1 cellular context compared by ENCODE assay signal in the genomic region with DNA sequence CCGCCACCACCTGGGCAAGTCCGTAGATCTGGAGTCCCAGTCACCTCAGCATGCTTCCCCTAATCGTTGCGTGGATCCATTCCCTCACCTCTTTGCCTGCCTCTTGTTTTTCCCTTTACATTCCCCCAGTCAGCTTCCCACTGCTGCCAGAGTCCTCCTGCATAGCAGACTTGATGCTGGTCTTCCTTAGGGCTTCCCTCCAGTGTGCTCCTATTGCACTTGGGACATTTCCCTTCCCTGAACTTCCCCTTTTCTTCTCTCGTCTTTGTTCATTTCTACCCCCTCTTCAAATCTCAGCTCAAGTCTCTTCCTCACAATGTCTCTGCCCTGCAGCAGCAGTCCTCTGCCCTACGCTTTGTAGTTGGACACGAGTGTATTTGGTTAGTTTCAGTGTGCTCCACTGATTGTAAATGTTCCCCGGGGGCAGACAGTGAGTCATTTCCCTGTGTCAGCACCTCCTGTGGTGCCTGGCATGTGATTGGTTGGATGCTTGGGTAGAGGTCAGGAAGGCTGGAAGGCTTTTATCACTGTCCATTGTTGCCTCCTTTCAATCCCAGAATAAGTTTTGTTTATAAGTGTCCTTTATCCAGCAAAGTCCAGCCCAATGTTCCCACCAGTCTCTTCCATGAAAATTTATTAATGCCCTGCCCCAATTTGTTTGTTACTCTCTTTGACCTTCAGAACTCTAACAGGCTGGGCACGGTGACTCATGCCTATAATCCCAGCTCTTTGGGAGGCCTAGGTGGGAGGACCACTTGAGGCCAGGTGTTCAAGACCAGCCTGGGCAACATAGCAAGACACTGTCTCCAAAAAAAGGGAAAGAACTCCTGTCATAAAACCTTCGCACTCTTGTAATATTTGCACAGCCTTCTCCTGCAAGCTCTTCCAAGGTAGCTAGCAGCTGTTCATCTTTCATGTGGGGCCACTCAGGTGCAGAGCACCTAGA.
TF ChIP-seq lines count a peak whose summit lies in the region.

No MANE protein-coding gene starts in this region.

TF ChIP-seq in GM23338, 12 proteins besides CTCF, POLR2A, EP300 and RAD21 (continued from another document):
- TF ChIP-seq, protein P1, sequence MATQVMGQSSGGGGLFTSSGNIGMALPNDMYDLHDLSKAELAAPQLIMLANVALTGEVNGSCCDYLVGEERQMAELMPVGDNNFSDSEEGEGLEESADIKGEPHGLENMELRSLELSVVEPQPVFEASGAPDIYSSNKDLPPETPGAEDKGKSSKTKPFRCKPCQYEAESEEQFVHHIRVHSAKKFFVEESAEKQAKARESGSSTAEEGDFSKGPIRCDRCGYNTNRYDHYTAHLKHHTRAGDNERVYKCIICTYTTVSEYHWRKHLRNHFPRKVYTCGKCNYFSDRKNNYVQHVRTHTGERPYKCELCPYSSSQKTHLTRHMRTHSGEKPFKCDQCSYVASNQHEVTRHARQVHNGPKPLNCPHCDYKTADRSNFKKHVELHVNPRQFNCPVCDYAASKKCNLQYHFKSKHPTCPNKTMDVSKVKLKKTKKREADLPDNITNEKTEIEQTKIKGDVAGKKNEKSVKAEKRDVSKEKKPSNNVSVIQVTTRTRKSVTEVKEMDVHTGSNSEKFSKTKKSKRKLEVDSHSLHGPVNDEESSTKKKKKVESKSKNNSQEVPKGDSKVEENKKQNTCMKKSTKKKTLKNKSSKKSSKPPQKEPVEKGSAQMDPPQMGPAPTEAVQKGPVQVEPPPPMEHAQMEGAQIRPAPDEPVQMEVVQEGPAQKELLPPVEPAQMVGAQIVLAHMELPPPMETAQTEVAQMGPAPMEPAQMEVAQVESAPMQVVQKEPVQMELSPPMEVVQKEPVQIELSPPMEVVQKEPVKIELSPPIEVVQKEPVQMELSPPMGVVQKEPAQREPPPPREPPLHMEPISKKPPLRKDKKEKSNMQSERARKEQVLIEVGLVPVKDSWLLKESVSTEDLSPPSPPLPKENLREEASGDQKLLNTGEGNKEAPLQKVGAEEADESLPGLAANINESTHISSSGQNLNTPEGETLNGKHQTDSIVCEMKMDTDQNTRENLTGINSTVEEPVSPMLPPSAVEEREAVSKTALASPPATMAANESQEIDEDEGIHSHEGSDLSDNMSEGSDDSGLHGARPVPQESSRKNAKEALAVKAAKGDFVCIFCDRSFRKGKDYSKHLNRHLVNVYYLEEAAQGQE (IDR thresholded peaks at IDR 0.05; ENCODE audit: unreplicated experiment), result no peak
